ENCODE assay signal across 19 cellular contexts in genomic region chr20:64091762-64092161, GRCh38. TPM values are rescaled to one million over a fixed set of nuclear protein-coding genes. Genes with fewer than 3 reads are reported as not detected.
DNase-seq lines count a peak whose midpoint lies in the region; ATAC-seq and TF ChIP-seq lines count a peak whose summit lies in the region.
"Had no signal": no experiment of that assay in that cellular context is flagged by ENCODE, and none has a peak within 500 bp of the region (broad histone marks: within the 10 kb centered on the region; RNA-seq: fewer than 3 reads in every experiment).

No MANE protein-coding gene starts in this region.

- H3K27ac Mint-ChIP-seq in activated T-cell treated with anti-CD3 and anti-CD28 coated beads, Interleukin-2, amount 50 U/mL, for 72 hours, result no peak overlapping the region

- H3K4me1 Mint-ChIP-seq in activated T-cell treated with anti-CD3 and anti-CD28 coated beads, Interleukin-2, amount 50 U/mL, for 72 hours (ENCODE audit: low read depth), result no peaks in the 10 kb centered on the region

- H3K27me3 Mint-ChIP-seq in activated T-cell treated with anti-CD3 and anti-CD28 coated beads, Interleukin-2, amount 50 U/mL, for 72 hours (ENCODE audit: low read depth), result no peaks in the 10 kb centered on the region

- peak overlapping the region in 58 of 59 donors; percentile 14 to 67 (median 52) for H3K4me3 ChIP-seq in dorsolateral prefrontal cortex
- H3K4me3 ChIP-seq in coronary artery, result no peak overlapping the region
- H3K4me3 ChIP-seq: esophagus muscularis mucosa, right lobe of liver, transverse colon had no signal

- H3K27ac ChIP-seq in dorsolateral prefrontal cortex, result peak overlapping the region in 54 of 59 donors; percentile 12 to 91 (median 74)
- H3K27ac ChIP-seq in coronary artery, result no peak overlapping the region
- H3K27ac ChIP-seq: esophagus muscularis mucosa, neutrophil, right lobe of liver, transverse colon had no signal

- TF ChIP-seq CTCF in dorsolateral prefrontal cortex (IDR thresholded peaks at IDR 0.05 in 54 of 56, conservative IDR thresholded peaks at IDR 0.05 in 2 of 56; ENCODE audit: low read depth in 1 of 56, partially characterized antibody in 56 of 56) (no peak), coronary artery (IDR thresholded peaks at IDR 0.05) (no peak)

- H3K4me3 Mint-ChIP-seq in activated T-cell treated with anti-CD3 and anti-CD28 coated beads, Interleukin-2, amount 50 U/mL, for 72 hours, result no peak overlapping the region

- peaks cover under 1 to 4% of the 10 kb centered on the region in 2 donors for H3K36me3 Mint-ChIP-seq in activated T-cell treated with anti-CD3 and anti-CD28 coated beads, Interleukin-2, amount 50 U/mL, for 72 hours (ENCODE audit: insufficient read depth in 2 of 2)

- DNase-seq in SHP77 (lab: John Stamatoyannopoulos, UW), result peak; percentile 53 to 77
- no peak for DNase-seq in SHP77 treated with DMSO at 0.1 percent for 48 hours (lab: John Stamatoyannopoulos, UW)
- DNase-seq in NCI-H82 treated with DMSO at 0.1 percent for 48 hours (lab: John Stamatoyannopoulos, UW; ENCODE audit: unreplicated experiment), result peak; percentile 16
- DNase-seq in dorsolateral prefrontal cortex, result peak in 5 of 10 donors; percentile 46 to 76 (median 67)
- peak; percentile 41 for DNase-seq in occipital lobe (lab: John Stamatoyannopoulos, UW)
- DNase-seq in middle frontal gyrus (ENCODE audit: extremely low spot score, low spot score), result no peak
- no peak for DNase-seq in activated T-cell treated with anti-CD3 and anti-CD28 coated beads, Interleukin-2, amount 50 U/mL, for 72 hours
- DNase-seq in coronary artery (ENCODE audit: low spot score), result no peak
- DNase-seq: ACHN; aorta; cortex of kidney; NCI-H1694 treated with DMSO at 0.1 percent for 48 hours; right lobe of liver; stimulated activated CD4-positive, alpha-beta T cell treated with anti-CD3 and anti-CD28 coated beads, Interleukin-2, amount 100 ng/mL, for 24 hours; transverse colon had no signal

- peaks cover 2 to 5% of the 10 kb centered on the region in 2 donors for H3K9me3 Mint-ChIP-seq in activated T-cell treated with anti-CD3 and anti-CD28 coated beads, Interleukin-2, amount 50 U/mL, for 72 hours

- ATAC-seq in activated T-cell treated with anti-CD3 and anti-CD28 coated beads, Interleukin-2, amount 50 U/mL, for 72 hours (replicated peaks in 1 of 2), result no peak

- intact Hi-C loops in dorsolateral prefrontal cortex (cut with DNase I), result no loop called here

- no peaks in the 10 kb centered on the region for H3K27me3 ChIP-seq in dorsolateral prefrontal cortex
- H3K27me3 ChIP-seq: neutrophil, right lobe of liver had no signal

RNA-seq across cellular contexts. Expression of gene LKAAEAR1, which starts 7.6 kb away (rescaled TPM):
- total RNA-seq in dorsolateral prefrontal cortex (1 to 10 TPM; 1.3 to 8.3 (median 3.5) TPM), occipital lobe (0.78 TPM)
- under 1 TPM in 1 of 2 donors, not detected in 1; 0.29 TPM for total RNA-seq in activated T-cell treated with anti-CD3 and anti-CD28 coated beads, Interleukin-2, amount 50 U/mL, for 72 hours
- total RNA-seq: aorta, esophagus muscularis mucosa, liver, right lobe of liver, transverse colon had no signal

RNA-seq across cellular contexts. Expression of gene OPRL1, which starts 11.9 kb away (rescaled TPM):
- 10 to 100 TPM in 118 of 120 experiments, 1 to 10 TPM in 2; 6.8 to 31.5 (median 21.2) TPM for total RNA-seq in dorsolateral prefrontal cortex
- total RNA-seq in occipital lobe, result 14.3 TPM
- total RNA-seq in activated T-cell treated with anti-CD3 and anti-CD28 coated beads, Interleukin-2, amount 50 U/mL, for 72 hours, result 1 to 10 TPM; 1.3 to 1.7 TPM

RNA-seq across cellular contexts. Expression of gene RGS19, which starts 12.4 kb away (rescaled TPM):
- total RNA-seq in dorsolateral prefrontal cortex (10 to 100 TPM in 47 of 120 experiments, 1 to 10 TPM in 73; 3.4 to 22.4 (median 9.0) TPM), occipital lobe (10.1 TPM)
- 10 to 100 TPM; 38.1 to 40.0 TPM for total RNA-seq in activated T-cell treated with anti-CD3 and anti-CD28 coated beads, Interleukin-2, amount 50 U/mL, for 72 hours

RNA-seq across cellular contexts. Expression of gene NPBWR2, which starts 15.6 kb away (rescaled TPM):
- total RNA-seq in dorsolateral prefrontal cortex (1 to 10 TPM in 95 of 120 experiments, under 1 TPM in 22, not detected in 3; 0.35 to 6.4 (median 1.8) TPM), occipital lobe (not detected)
- not detected for total RNA-seq in activated T-cell treated with anti-CD3 and anti-CD28 coated beads, Interleukin-2, amount 50 U/mL, for 72 hours
- total RNA-seq: activated CD8-positive, alpha-beta memory T cell treated with anti-CD3 and anti-CD28 coated beads for 36 hours; aorta; esophagus muscularis mucosa; liver; right lobe of liver; transverse colon had no signal

RNA-seq across cellular contexts. Expression of gene TCEA2, which starts 28.8 kb away (rescaled TPM):
- total RNA-seq in dorsolateral prefrontal cortex, result 100 to 1,000 TPM; 105 to 197 (median 137) TPM
- 36.0 TPM for total RNA-seq in occipital lobe
- 10 to 100 TPM; 55.5 to 61.6 TPM for total RNA-seq in activated T-cell treated with anti-CD3 and anti-CD28 coated beads, Interleukin-2, amount 50 U/mL, for 72 hours

Comparison
In these comparisons a context has a peak if more than half of its experiments do, and no peak if none do; other contexts are left out.
1. DNase-seq: peak in SHP77 (2 of 2), NCI-H82 treated with DMSO at 0.1 percent for 48 hours (single experiment) and occipital lobe (single experiment); none in SHP77 treated with DMSO at 0.1 percent for 48 hours (single experiment), middle frontal gyrus (single experiment), activated T-cell treated with anti-CD3 and anti-CD28 coated beads, Interleukin-2, amount 50 U/mL, for 72 hours (0 of 2) and coronary artery (single experiment).
2. H3K27ac ChIP-seq: peak in dorsolateral prefrontal cortex (54 of 59); none in coronary artery (0 of 2).